19 cellular contexts compared by ENCODE assay signal in the genomic region with DNA sequence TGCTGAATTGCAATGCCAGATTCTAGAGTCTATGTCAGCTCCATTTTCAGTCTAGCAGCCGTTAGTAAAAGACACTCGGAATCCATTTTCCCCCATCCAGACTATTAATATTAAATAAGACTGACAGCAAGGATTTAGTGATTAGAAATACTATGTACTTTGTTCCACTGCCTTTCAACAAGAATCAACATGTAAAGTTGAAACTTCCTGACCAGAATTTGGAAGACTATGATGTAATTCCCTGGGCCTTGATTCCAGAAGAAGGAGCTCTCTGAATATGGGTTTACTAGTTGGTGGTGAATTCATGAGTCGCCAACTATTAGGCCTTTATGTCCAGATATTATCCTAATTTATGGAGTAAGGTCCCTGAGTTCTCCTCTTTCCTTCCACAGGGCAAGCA. TPM values are rescaled to one million over a fixed set of nuclear protein-coding genes. Genes with fewer than 3 reads are reported as not detected.
DNase-seq lines count a peak whose midpoint lies in the region; ATAC-seq and TF ChIP-seq lines count a peak whose summit lies in the region.
"Had no signal": no experiment of that assay in that cellular context is flagged by ENCODE, and none has a peak within 500 bp of the region (broad histone marks: within the 10 kb centered on the region; RNA-seq: fewer than 3 reads in every experiment).

No MANE protein-coding gene starts in this region.

- no peak for ATAC-seq in heart right ventricle
- ATAC-seq: GM12878, HepG2 had no signal

- no peaks in the 10 kb centered on the region for H3K27me3 Mint-ChIP-seq in mesothelial cell of epicardium (ENCODE audit: low read depth)
- H3K27me3 Mint-ChIP-seq: CD4-positive, CD25-positive, alpha-beta regulatory T cell had no signal

- H3K36me3 ChIP-seq in cardiac muscle cell: no peaks in the 10 kb centered on the region
- peaks cover 0 to 8% (median 0%) of the 10 kb centered on the region in 9 donors for H3K36me3 ChIP-seq in heart right ventricle
- no peaks in the 10 kb centered on the region for H3K36me3 ChIP-seq in thyroid gland

- no peaks in the 10 kb centered on the region for H3K27me3 ChIP-seq in cardiac muscle cell
- H3K27me3 ChIP-seq in heart right ventricle: no peaks in the 10 kb centered on the region
- H3K27me3 ChIP-seq in thyroid gland: no peaks in the 10 kb centered on the region
- H3K27me3 ChIP-seq: BLaER1 treated with 17β-estradiol and CSF1 and Interleukin-3, amounts not matched to agents 10 nM and 100 nM had no signal

- DNase-seq in cardiac muscle cell (ENCODE audit: low read depth in 1 of 2, low spot score in 1 of 2) (no peak), heart right ventricle (no peak), epithelial cell of esophagus (ENCODE audit: low read depth) (peak; percentile 75), mesothelial cell of epicardium (ENCODE audit: low spot score in 2 of 2, unreplicated experiment in 2 of 2) (no peak), thyroid gland (no peak), NCI-H1417 (lab: John Stamatoyannopoulos, UW) (no peak), DMS 273 treated with DMSO at 0.1 percent for 48 hours (lab: John Stamatoyannopoulos, UW) (no peak), inferior parietal cortex (ENCODE audit: extremely low spot score) (no peak)
- DNase-seq: 8988T; ACHN; CD4-positive, CD25-positive, alpha-beta regulatory T cell; DMS79; HCEC 1CT; HFFc6 had no signal

- peaks cover 33% of the 10 kb centered on the region for H3K4me1 Mint-ChIP-seq in mesothelial cell of epicardium

- intact Hi-C loops in heart right ventricle (cut with DNase I): no loop called here
- intact Hi-C loops in thyroid gland (cut with DNase I): no loop called here

- H3K27ac ChIP-seq in cardiac muscle cell (peak overlapping the region; percentile 77), heart right ventricle (no peak overlapping the region), thyroid gland (no peak overlapping the region)
- H3K27ac ChIP-seq: BLaER1 treated with 17β-estradiol and CSF1 and Interleukin-3, amounts not matched to agents 10 nM and 100 nM had no signal

- H3K9me3 Mint-ChIP-seq in mesothelial cell of epicardium: no peaks in the 10 kb centered on the region
- H3K9me3 Mint-ChIP-seq: CD4-positive, CD25-positive, alpha-beta regulatory T cell; HFFc6 had no signal

- TF ChIP-seq CTCF in cardiac muscle cell (IDR thresholded peaks at IDR 0.05; ENCODE audit: low read depth, low read length) (no peak), heart right ventricle (IDR thresholded peaks at IDR 0.05) (no peak), epithelial cell of esophagus (IDR thresholded peaks at IDR 0.05; ENCODE audit: insufficient read depth, low read depth, low read length, missing control alignments) (no peak), mesothelial cell of epicardium (IDR thresholded peaks at IDR 0.05; ENCODE audit: unreplicated experiment) (no peak), thyroid gland (IDR thresholded peaks at IDR 0.05) (no peak)

- H3K4me3 ChIP-seq in cardiac muscle cell: no peak overlapping the region
- no peak overlapping the region for H3K4me3 ChIP-seq in heart right ventricle
- no peak overlapping the region for H3K4me3 ChIP-seq in epithelial cell of esophagus (ENCODE audit: low read length)
- no peak overlapping the region for H3K4me3 ChIP-seq in thyroid gland (replicated peaks in 1 of 3)
- H3K4me3 ChIP-seq: BLaER1 treated with 17β-estradiol and CSF1 and Interleukin-3, amounts not matched to agents 10 nM and 100 nM; GM12878 had no signal

- peaks cover 27% of the 10 kb centered on the region for H3K4me1 ChIP-seq in cardiac muscle cell (ENCODE audit: low read depth)
- peaks cover 0 to 10% (median 4%) of the 10 kb centered on the region in 9 donors for H3K4me1 ChIP-seq in heart right ventricle
- H3K4me1 ChIP-seq in thyroid gland: peaks cover 8 to 9% of the 10 kb centered on the region in 2 donors

- peaks cover 8% of the 10 kb centered on the region for H3K36me3 Mint-ChIP-seq in mesothelial cell of epicardium

- peak overlapping the region; percentile 39 for H3K27ac Mint-ChIP-seq in mesothelial cell of epicardium
- H3K27ac Mint-ChIP-seq: CD4-positive, CD25-positive, alpha-beta regulatory T cell; HFFc6 had no signal

- no peak overlapping the region for H3K4me3 Mint-ChIP-seq in mesothelial cell of epicardium
- H3K4me3 Mint-ChIP-seq: CD4-positive, CD25-positive, alpha-beta regulatory T cell; HFFc6 had no signal

- no peak for TF ChIP-seq POLR2A in thyroid gland (IDR thresholded peaks at IDR 0.05)

- H3K9me3 ChIP-seq in cardiac muscle cell (ENCODE audit: low read depth) (no peaks in the 10 kb centered on the region), heart right ventricle (no peaks in the 10 kb centered on the region), thyroid gland (no peaks in the 10 kb centered on the region)
- H3K9me3 ChIP-seq: BLaER1 treated with 17β-estradiol and CSF1 and Interleukin-3, amounts not matched to agents 10 nM and 100 nM had no signal

- WGBS in heart right ventricle, 2 donors: 93 to 94% methylated on average over 3 of the region's 3 CpGs
- WGBS in thyroid gland, 2 donors: 97 to 98% methylated on average over 3 of the region's 3 CpGs

RNA-seq across cellular contexts. Expression of gene KDM1A, which starts 24.8 kb away (rescaled TPM):
- total RNA-seq in cardiac muscle cell (149 and 168 TPM in 2 replicates), heart right ventricle (10 to 100 TPM; 25.5 to 35.0 (median 27.3) TPM), mesothelial cell of epicardium (164 to 168 TPM (median 165 TPM) in 3 replicates), thyroid gland (10 to 100 TPM; 56.2 to 70.0 (median 65.2) TPM)
- polyA plus RNA-seq in cardiac muscle cell (138 and 184 TPM in 2 replicates), heart right ventricle (10 to 100 TPM; 12.4 to 27.7 TPM)

RNA-seq across cellular contexts. Expression of gene TEX46, which starts 28.4 kb away (rescaled TPM):
- total RNA-seq in cardiac muscle cell (not detected in 2 replicates), heart right ventricle (not detected), mesothelial cell of epicardium (0.54 TPM in 1 of 3 replicates, not detected in the others), thyroid gland (not detected)
- polyA plus RNA-seq in cardiac muscle cell (not detected in 2 replicates), heart right ventricle (not detected)
- total RNA-seq: CD4-positive, CD25-positive, alpha-beta regulatory T cell; G401; GM12878; H1; HepG2; HFFc6 had no signal
- polyA plus RNA-seq: H1, HepG2 had no signal
